In the genomic region with DNA sequence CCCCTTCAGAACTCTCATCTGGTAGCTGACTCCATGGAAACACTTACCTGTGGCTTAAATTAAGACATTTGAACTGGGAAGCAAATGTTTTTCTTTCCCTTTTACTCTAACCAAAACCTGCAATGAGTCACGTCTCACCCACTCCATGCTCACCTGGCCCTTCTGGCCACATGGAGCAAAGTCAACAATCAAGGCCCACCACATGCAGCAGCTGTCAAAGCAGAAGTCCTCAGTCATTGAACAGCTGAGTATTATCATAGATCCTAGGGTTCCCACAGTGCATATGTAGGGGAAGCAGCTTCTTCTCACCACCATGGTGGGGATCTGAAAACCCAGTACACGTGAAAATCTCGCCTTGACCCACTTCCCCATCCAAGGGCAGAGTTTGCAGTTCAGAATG, we compare ENCODE assay signal across 35 cellular contexts. TPM values are rescaled to one million over a fixed set of nuclear protein-coding genes. Genes with fewer than 3 reads are reported as not detected.
A peak's percentile ranks its signal among the peaks of the same experiment; 100 is the strongest.
DNase-seq lines count a peak whose midpoint lies in the region; ATAC-seq and TF ChIP-seq lines count a peak whose summit lies in the region.
"Had no signal": no experiment of that assay in that cellular context is flagged by ENCODE, and none has a peak within 500 bp of the region (broad histone marks: within the 10 kb centered on the region; RNA-seq: fewer than 3 reads in every experiment).

No MANE protein-coding gene starts in this region.

- H3K27ac Mint-ChIP-seq in H9, result no peak overlapping the region
- H3K27ac Mint-ChIP-seq in activated naive CD4-positive, alpha-beta T cell treated with anti-CD3 and anti-CD28 coated beads for 36 hours, result no peak overlapping the region
- H3K27ac Mint-ChIP-seq: activated CD8-positive, alpha-beta memory T cell treated with anti-CD3 and anti-CD28 coated beads, Interleukin-2, amount 10 ng/mL, durations not matched to agents 7 days and 5 days; CD4-positive, alpha-beta T cell; nephron; T-helper 1 cell treated with Interleukin-12 subunit alpha and Interleukin-12 subunit beta and Interleukin-4 antibody, amounts not matched to agents 30 μg/mL and 1 μg/mL, for 36 hours had no signal

- no peak overlapping the region for H3K14ac ChIP-seq in H9 (ENCODE audit: insufficient read depth, low read length)

- no peaks in the 10 kb centered on the region for H3K36me3 Mint-ChIP-seq in H9 (ENCODE audit: insufficient read depth in 1 of 3, low read depth in 3 of 3)
- H3K36me3 Mint-ChIP-seq in activated naive CD4-positive, alpha-beta T cell treated with anti-CD3 and anti-CD28 coated beads for 36 hours (ENCODE audit: low read depth), result no peaks in the 10 kb centered on the region
- H3K36me3 Mint-ChIP-seq: activated CD8-positive, alpha-beta memory T cell treated with anti-CD3 and anti-CD28 coated beads, Interleukin-2, amount 10 ng/mL, durations not matched to agents 7 days and 5 days had no signal

- no peaks in the 10 kb centered on the region for H3K79me2 ChIP-seq in H9 (ENCODE audit: insufficient read depth, low read length)

- no peaks in the 10 kb centered on the region for H4K20me1 ChIP-seq in H9 (ENCODE audit: control insufficient read depth, insufficient read depth, insufficient read length)

- no peak overlapping the region for H2BK5ac ChIP-seq in H9 (ENCODE audit: insufficient read length, low read length)

- no peaks in the 10 kb centered on the region for H3K4me1 Mint-ChIP-seq in H9
- H3K4me1 Mint-ChIP-seq in activated naive CD4-positive, alpha-beta T cell treated with anti-CD3 and anti-CD28 coated beads for 36 hours (ENCODE audit: low read depth), result no peaks in the 10 kb centered on the region
- H3K4me1 Mint-ChIP-seq: activated CD8-positive, alpha-beta memory T cell treated with anti-CD3 and anti-CD28 coated beads, Interleukin-2, amount 10 ng/mL, durations not matched to agents 7 days and 5 days; nephron had no signal

- no peak overlapping the region for H3K9ac ChIP-seq in H9 (ENCODE audit: extremely low read depth, insufficient read length, low read length)
- H3K9ac ChIP-seq: SK-N-SH had no signal

- no peaks in the 10 kb centered on the region for H3K27me3 ChIP-seq in H9 (ENCODE audit: insufficient read depth, low read length)
- H3K27me3 ChIP-seq: tibial nerve had no signal

- no peak overlapping the region for H2BK120ac ChIP-seq in H9 (ENCODE audit: low read depth, low read length, poor library complexity, severe bottlenecking)

- H2BK15ac ChIP-seq in H9 (ENCODE audit: low read depth, low read length), result no peak overlapping the region

- no peak overlapping the region for H2BK20ac ChIP-seq in H9 (ENCODE audit: low read depth, low read length, poor library complexity, severe bottlenecking)

- H2AK5ac ChIP-seq in H9 (ENCODE audit: insufficient read length, low read length), result no peak overlapping the region

- no peaks in the 10 kb centered on the region for H3K27me3 Mint-ChIP-seq in H9 (ENCODE audit: low read depth)
- no peaks in the 10 kb centered on the region for H3K27me3 Mint-ChIP-seq in activated naive CD4-positive, alpha-beta T cell treated with anti-CD3 and anti-CD28 coated beads for 36 hours (ENCODE audit: low read depth)
- H3K27me3 Mint-ChIP-seq: activated CD8-positive, alpha-beta memory T cell treated with anti-CD3 and anti-CD28 coated beads, Interleukin-2, amount 10 ng/mL, durations not matched to agents 7 days and 5 days had no signal

- H3K4me3 Mint-ChIP-seq in H9, result no peak overlapping the region
- H3K4me3 Mint-ChIP-seq in activated naive CD4-positive, alpha-beta T cell treated with anti-CD3 and anti-CD28 coated beads for 36 hours, result no peak overlapping the region
- H3K4me3 Mint-ChIP-seq: activated CD8-positive, alpha-beta memory T cell treated with anti-CD3 and anti-CD28 coated beads, Interleukin-2, amount 10 ng/mL, durations not matched to agents 7 days and 5 days; CD4-positive, alpha-beta T cell; nephron; T-helper 1 cell treated with Interleukin-12 subunit alpha and Interleukin-12 subunit beta and Interleukin-4 antibody, amounts not matched to agents 30 μg/mL and 1 μg/mL, for 36 hours had no signal

- H3K79me1 ChIP-seq in H9 (ENCODE audit: insufficient read depth, low read depth, low read length, poor library complexity, severe bottlenecking), result no peaks in the 10 kb centered on the region

- no peak overlapping the region for H3K4ac ChIP-seq in H9 (ENCODE audit: low read depth, low read length)

- no peak overlapping the region for H3K4me2 ChIP-seq in H9 (ENCODE audit: insufficient read depth, insufficient read length, low read length)
- H3K4me2 ChIP-seq: SK-N-SH had no signal

- no CpG with 5 or more reads among the region's 3 CpGs for WGBS in H9 (ENCODE audit: extremely low coverage, insufficient read length, low lambda C conversion rate)

- H3K56ac ChIP-seq in H9 (ENCODE audit: insufficient read length, low read depth, low read length), result no peak overlapping the region

- H3K23ac ChIP-seq in H9 (ENCODE audit: insufficient read length, low read depth, low read length), result no peak overlapping the region

- no peak overlapping the region for H2AFZ ChIP-seq in H9 (ENCODE audit: low read length)

- DNase-seq in COLO668 (lab: John Stamatoyannopoulos, UW; ENCODE audit: unreplicated experiment) (peak; percentile 87), NCI-H345 (lab: John Stamatoyannopoulos, UW) (peak; percentile 75), SHP77 (lab: John Stamatoyannopoulos, UW) (peak; percentile 93 to 94), H9 (no peak), amniotic stem cell (lab: John Stamatoyannopoulos, UW) (no peak), omental fat pad (ENCODE audit: low spot score) (no peak)
- DNase-seq in activated naive CD4-positive, alpha-beta T cell treated with anti-CD3 and anti-CD28 coated beads for 36 hours, result no peak
- DNase-seq: activated CD4-positive, CD25-positive, alpha-beta regulatory T cell; activated CD8-positive, alpha-beta memory T cell treated with anti-CD3 and anti-CD28 coated beads, Interleukin-2, amount 10 ng/mL, durations not matched to agents 7 days and 5 days; activated gamma-delta T cell treated with Interleukin-2 at 50 U/mL for 16 hours; activated T-cell treated with anti-CD3 and anti-CD28 coated beads, Interleukin-2, amount 50 U/mL, for 48 hours; caudate nucleus; CD4-positive, alpha-beta T cell; cortex of kidney; DND-41; effector memory CD4-positive, alpha-beta T cell; GF-D8; hippocampal formation; left cardiac atrium; NCI-H1694; OCI-M1; SK-N-SH; stimulated activated CD4-positive, alpha-beta T cell treated with anti-CD3 and anti-CD28 coated beads, Interleukin-15, amount 100 ng/mL, for 24 hours; stimulated activated CD4-positive, alpha-beta T cell treated with anti-CD3 and anti-CD28 coated beads, Interleukin-4, amount 100 ng/mL, for 4 hours had no signal

- no peak overlapping the region for H3T11ph ChIP-seq in H9 (ENCODE audit: low read length)

- H3K23me2 ChIP-seq in H9 (ENCODE audit: insufficient read length, low read depth, low read length, poor library complexity, severe bottlenecking), result no peaks in the 10 kb centered on the region

- TF ChIP-seq CTCF in H9 (conservative IDR thresholded peaks at IDR 0.05) (no peak), omental fat pad (IDR thresholded peaks at IDR 0.05) (no peak)

- H2BK12ac ChIP-seq in H9 (ENCODE audit: insufficient read length, low read depth, low read length), result no peak overlapping the region

- no peak overlapping the region for H4K91ac ChIP-seq in H9 (ENCODE audit: insufficient read length, low read depth, low read length)

- no peak overlapping the region for H3K18ac ChIP-seq in H9 (ENCODE audit: insufficient read length, low read depth, low read length)

- H3K9me3 Mint-ChIP-seq in H9, result no peaks in the 10 kb centered on the region
- H3K9me3 Mint-ChIP-seq in activated naive CD4-positive, alpha-beta T cell treated with anti-CD3 and anti-CD28 coated beads for 36 hours, result no peaks in the 10 kb centered on the region
- H3K9me3 Mint-ChIP-seq: CD4-positive, alpha-beta T cell; nephron; T-helper 1 cell treated with Interleukin-12 subunit alpha and Interleukin-12 subunit beta and Interleukin-4 antibody, amounts not matched to agents 30 μg/mL and 1 μg/mL, for 36 hours had no signal

- H3K4me1 ChIP-seq in H9 (ENCODE audit: insufficient read depth, low read length), result no peaks in the 10 kb centered on the region

- CTCF ChIA-PET in activated naive CD4-positive, alpha-beta T cell treated with anti-CD3 and anti-CD28 coated beads for 36 hours (lab: Charles Lee), result no interaction called here

- H3K27ac ChIP-seq in H9 (ENCODE audit: insufficient read length, low read depth, low read length), result no peak overlapping the region
- H3K27ac ChIP-seq: tibial nerve had no signal

- no peak overlapping the region for H4K8ac ChIP-seq in H9 (replicated peaks; ENCODE audit: insufficient read length, low read depth, low read length)

- intact Hi-C loops in activated naive CD4-positive, alpha-beta T cell treated with anti-CD3 and anti-CD28 coated beads for 36 hours (cut with micrococcal nuclease), result no loop called here

- no peak overlapping the region for H4K5ac ChIP-seq in H9 (ENCODE audit: insufficient read length, low read depth, low read length)

- no peaks in the 10 kb centered on the region for H3K9me3 ChIP-seq in H9 (ENCODE audit: control insufficient read depth, low read depth, low read length)
- H3K9me3 ChIP-seq: SK-N-SH, tibial nerve had no signal

- ATAC-seq in GM18868 (IDR thresholded peaks at IDR 0.05; ENCODE audit: unreplicated experiment) (peak; percentile 66), omental fat pad (ENCODE audit: low FRiP score) (no peak)
- ATAC-seq: activated CD8-positive, alpha-beta memory T cell treated with anti-CD3 and anti-CD28 coated beads, Interleukin-2, amount 10 ng/mL, durations not matched to agents 7 days and 5 days; HCT116; left cardiac atrium had no signal

RNA-seq across cellular contexts. Expression of gene MEP1B, which starts 12.3 kb away (rescaled TPM):
- total RNA-seq in H9 (2021) (not detected in 2 replicates), omental fat pad (under 1 TPM in 1 of 4 donors, not detected in 3; 0.32 TPM)
- not detected for total RNA-seq in activated naive CD4-positive, alpha-beta T cell treated with anti-CD3 and anti-CD28 coated beads for 36 hours
- total RNA-seq: astrocyte; CD4-positive, alpha-beta T cell; epithelial cell of proximal tubule; left cardiac atrium; lung; mononuclear cell; osteoblast; pulmonary artery endothelial cell; tibial nerve had no signal

Comparison
In these comparisons a context has a peak if more than half of its experiments do, and no peak if none do; other contexts are left out.
1. DNase-seq: peak in COLO668 (single experiment), NCI-H345 (single experiment) and SHP77 (2 of 2); none in H9 (single experiment), amniotic stem cell (single experiment), activated naive CD4-positive, alpha-beta T cell treated with anti-CD3 and anti-CD28 coated beads for 36 hours (single experiment) and omental fat pad (single experiment).